19 cellular contexts compared by ENCODE assay signal in genomic region chr3:184914628-184915027, GRCh38.
DNase-seq lines count a peak whose midpoint lies in the region; ATAC-seq and TF ChIP-seq lines count a peak whose summit lies in the region.
"Had no signal": no experiment of that assay in that cellular context is flagged by ENCODE, and none has a peak within 500 bp of the region (broad histone marks: within the 10 kb centered on the region; RNA-seq: fewer than 3 reads in every experiment).

No MANE protein-coding gene starts in this region.

- intact Hi-C loops in aorta (cut with DNase I) = no loop called here

- ATAC-seq in aorta (ENCODE audit: low FRiP score) = no peak

- no peak for TF ChIP-seq CTCF in choroid plexus epithelial cell (conservative IDR thresholded peaks at IDR 0.05; ENCODE audit: low read depth, low read length)

- H3K9me3 ChIP-seq in aorta (ENCODE audit: control insufficient read depth, low read length) = no peaks in the 10 kb centered on the region
- H3K9me3 ChIP-seq: SJSA1 had no signal

- H3K4me3 ChIP-seq in choroid plexus epithelial cell (ENCODE audit: low read depth, low read length) = no peak overlapping the region
- no peak overlapping the region for H3K4me3 ChIP-seq in H7 (ENCODE audit: insufficient read depth, low read depth, low read length)
- no peak overlapping the region for H3K4me3 ChIP-seq in aorta (ENCODE audit: low read length in 2 of 2)
- H3K4me3 ChIP-seq: SJSA1 had no signal

- 95 to 96% methylated on average over 5 of the region's 5 CpGs for WGBS in aorta, 2 donors

- H3K27me3 ChIP-seq in H7 (ENCODE audit: control insufficient read depth, insufficient read depth, low read length) (no peaks in the 10 kb centered on the region), aorta (ENCODE audit: control insufficient read depth in 1 of 2, insufficient read depth in 2 of 2, low read length in 1 of 2) (no peaks in the 10 kb centered on the region)
- H3K27me3 ChIP-seq: SJSA1 had no signal

- no peak overlapping the region for H3K27ac ChIP-seq in aorta (ENCODE audit: low read depth in 1 of 2, low read length in 2 of 2)
- H3K27ac ChIP-seq: C4-2B, SJSA1 had no signal

- H3K4me1 ChIP-seq in aorta (ENCODE audit: control insufficient read depth in 1 of 2, insufficient read depth in 2 of 2, low read length in 2 of 2) = peaks cover 0 to 3% of the 10 kb centered on the region in 2 donors
- H3K4me1 ChIP-seq: SJSA1 had no signal

- no peaks in the 10 kb centered on the region for H3K36me3 ChIP-seq in H7 (replicated peaks; ENCODE audit: control insufficient read depth, insufficient read depth, low read length)
- peaks cover 2 to 9% of the 10 kb centered on the region in 2 donors for H3K36me3 ChIP-seq in aorta (ENCODE audit: control insufficient read depth in 1 of 2, insufficient read depth in 2 of 2, low read length in 1 of 2)

- DNase-seq in ELR (ENCODE audit: low read depth) (peak; percentile 26), NCI-H226 (peak; percentile 46), choroid plexus epithelial cell (ENCODE audit: low read depth) (peak; percentile 70), iris pigment epithelial cell (ENCODE audit: low read depth) (peak; percentile 61), H7 (no peak), aorta (no peak), NCI-H187 (lab: John Stamatoyannopoulos, UW) (no peak), iPS-NIHi11 (ENCODE audit: low spot score) (no peak)
- DNase-seq: Calu3; CD8-positive, alpha-beta memory T cell; DMS153; GF-D8; HFFc6; NCI-H1105 treated with DMSO at 0.1 percent for 48 hours; NCI-H2081; NCI-H2171; NCI-H524 treated with DMSO at 0.1 percent for 48 hours had no signal

Comparison
In these comparisons a context has a peak if more than half of its experiments do, and no peak if none do; other contexts are left out.
1. DNase-seq: peak in ELR (single experiment), NCI-H226 (single experiment), choroid plexus epithelial cell (single experiment) and iris pigment epithelial cell (single experiment); none in H7 (single experiment), aorta (0 of 2), NCI-H187 (0 of 2) and iPS-NIHi11 (single experiment).